In the genomic region with DNA sequence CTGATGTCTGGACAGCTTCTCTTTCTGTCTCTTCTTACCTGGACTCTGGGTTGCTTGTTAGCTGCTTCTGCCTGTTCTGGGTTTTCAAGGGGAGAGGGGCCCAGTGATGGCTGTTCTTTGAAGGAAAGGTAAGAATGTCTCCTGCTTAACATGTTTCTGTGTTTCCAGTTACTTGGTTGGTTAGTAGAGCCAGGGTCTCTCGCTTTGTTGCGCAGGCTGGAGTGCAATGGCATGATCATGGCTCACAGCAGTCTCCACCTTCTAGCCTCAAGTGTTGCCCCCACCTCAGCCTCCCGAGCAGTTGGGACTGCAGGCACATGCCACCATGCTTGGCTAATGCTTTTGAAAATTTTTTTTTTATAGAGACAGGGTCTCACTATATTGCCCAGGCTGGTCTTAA, we compare ENCODE assay signal across 19 cellular contexts.
DNase-seq lines count a peak whose midpoint lies in the region; ATAC-seq, FAIRE-seq and TF ChIP-seq lines count a peak whose summit lies in the region.
"Had no signal": no experiment of that assay in that cellular context is flagged by ENCODE, and none has a peak within 500 bp of the region (broad histone marks: within the 10 kb centered on the region; RNA-seq: fewer than 3 reads in every experiment).

No MANE protein-coding gene starts in this region.

- no peak for TF ChIP-seq POLR2A in heart left ventricle (IDR thresholded peaks at IDR 0.05)
- no peak for TF ChIP-seq POLR2A in endothelial cell of umbilical vein (IDR thresholded peaks at IDR 0.05; ENCODE audit: low read depth, low read length)
- TF ChIP-seq POLR2A in prostate gland (IDR thresholded peaks at IDR 0.05): no peak

- WGBS in heart left ventricle, 4 donors: 97 to 98% (median 98%) methylated on average over 3 of the region's 3 CpGs
- 97% methylated on average over 3 of the region's 3 CpGs for WGBS in prostate gland

- POLR2A ChIA-PET in endothelial cell of umbilical vein (lab: Charles Lee): no interaction called here

- H3K9me3 ChIP-seq in heart left ventricle: no peaks in the 10 kb centered on the region
- H3K9me3 ChIP-seq in endothelial cell of umbilical vein (replicated peaks; ENCODE audit: control insufficient read depth, insufficient read depth, low read length): no peaks in the 10 kb centered on the region
- H3K9me3 ChIP-seq in prostate gland: no peaks in the 10 kb centered on the region
- H3K9me3 ChIP-seq in upper lobe of right lung: no peaks in the 10 kb centered on the region

- H4K20me1 ChIP-seq in endothelial cell of umbilical vein (replicated peaks; ENCODE audit: control insufficient read depth, extremely low read depth, insufficient read depth, low read length): no peaks in the 10 kb centered on the region

- H3K4me3 ChIP-seq in heart left ventricle (no peak overlapping the region), endothelial cell of umbilical vein (replicated peaks in 1 of 3; ENCODE audit: insufficient read depth in 1 of 3, low read depth in 1 of 3, low read length in 3 of 3) (no peak overlapping the region), prostate gland (no peak overlapping the region), upper lobe of right lung (no peak overlapping the region)
- H3K4me3 ChIP-seq: SK-N-MC had no signal

- H3K9ac ChIP-seq in endothelial cell of umbilical vein (replicated peaks; ENCODE audit: extremely low read depth, insufficient read depth, low read length): peak overlapping the region; percentile 80

- peaks cover 0 to 16% (median 2%) of the 10 kb centered on the region in 9 donors for H3K36me3 ChIP-seq in heart left ventricle
- H3K36me3 ChIP-seq in endothelial cell of umbilical vein (ENCODE audit: control insufficient read depth in 2 of 2, extremely low read depth in 1 of 2, insufficient read depth in 2 of 2, low read length in 2 of 2): peaks cover 0 to 4% of the 10 kb centered on the region in 2 experiments
- H3K36me3 ChIP-seq in prostate gland: no peaks in the 10 kb centered on the region
- peaks cover 16% of the 10 kb centered on the region for H3K36me3 ChIP-seq in upper lobe of right lung

- FAIRE-seq in endothelial cell of umbilical vein (lab: Jason Lieb, UNC): no peak
- FAIRE-seq in D721Med (lab: Jason Lieb, UNC): no peak
- FAIRE-seq: A204.1, GM19239 had no signal

- ATAC-seq in heart left ventricle: no peak
- no peak for ATAC-seq in Right ventricle myocardium superior (ENCODE audit: poor library complexity)
- no peak for ATAC-seq in upper lobe of right lung
- ATAC-seq: activated CD4-positive, alpha-beta T cell treated with anti-CD3 and anti-CD28 coated beads for 36 hours had no signal

- DNase-seq in heart left ventricle: peak in 1 of 5 donors; percentile 4
- no peak for DNase-seq in Right ventricle myocardium superior
- no peak for DNase-seq in endothelial cell of umbilical vein (ENCODE audit: low read depth, low spot score)
- no peak for DNase-seq in prostate gland (ENCODE audit: low spot score)
- DNase-seq in upper lobe of right lung: peak; percentile 27
- no peak for DNase-seq in stimulated activated CD4-positive, alpha-beta T cell treated with anti-CD3 and anti-CD28 coated beads, Interleukin-4, amount 100 ng/mL, for 4 hours
- no peak for DNase-seq in D721Med (ENCODE audit: insufficient read length, low spot score)
- DNase-seq in stimulated activated CD4-positive, alpha-beta T cell treated with anti-CD3 and anti-CD28 coated beads, Interleukin-4, amount 100 ng/mL, for 24 hours: no peak
- DNase-seq: activated CD4-positive, alpha-beta T cell treated with anti-CD3 and anti-CD28 coated beads for 36 hours; activated naive CD4-positive, alpha-beta T cell; CD8-positive, alpha-beta memory T cell; erythroblast; NCI-H2171; NCI-H748 treated with DMSO at 0.1 percent for 48 hours; stimulated activated CD4-positive, alpha-beta T cell treated with anti-CD3 and anti-CD28 coated beads, Interleukin-15, amount 100 ng/mL, for 24 hours; T1000 had no signal

- H2AFZ ChIP-seq in endothelial cell of umbilical vein (ENCODE audit: low read depth, low read length): no peak overlapping the region

- peaks cover 4% of the 10 kb centered on the region for H3K79me2 ChIP-seq in endothelial cell of umbilical vein (ENCODE audit: control insufficient read depth, insufficient read depth, low read length)

- H3K27ac ChIP-seq in heart left ventricle (peak overlapping the region in 11 of 12 donors; percentile 25 to 94 (median 81)), endothelial cell of umbilical vein (ENCODE audit: insufficient read depth, low read depth, low read length) (peak overlapping the region; percentile 96), prostate gland (peak overlapping the region; percentile 66 to 73), upper lobe of right lung (peak overlapping the region; percentile 90)
- H3K27ac ChIP-seq: SK-N-MC had no signal

- CTCF ChIA-PET in endothelial cell of umbilical vein (lab: Charles Lee): interaction anchor here (0.7 to 2.9 kb wide), 10 partner anchors 8 to 285 kb away, joined by 3 to 24 read pairs (median 4); no protein-coding TSS in a partner anchor

- H3K27me3 ChIP-seq in heart left ventricle (no peaks in the 10 kb centered on the region), endothelial cell of umbilical vein (ENCODE audit: control insufficient read depth in 2 of 2, insufficient read depth in 2 of 2, low read length in 2 of 2) (no peaks in the 10 kb centered on the region), prostate gland (replicated peaks; ENCODE audit: insufficient read depth) (no peaks in the 10 kb centered on the region), upper lobe of right lung (no peaks in the 10 kb centered on the region)

- H3K4me1 ChIP-seq in heart left ventricle (peaks cover 5 to 32% (median 22%) of the 10 kb centered on the region in 12 donors), endothelial cell of umbilical vein (ENCODE audit: control insufficient read depth, extremely low read depth, insufficient read depth, low read length) (peaks cover 62% of the 10 kb centered on the region), prostate gland (replicated peaks) (no peaks in the 10 kb centered on the region), upper lobe of right lung (peaks cover 16% of the 10 kb centered on the region)

- no TSS peak for BruUV-seq in endothelial cell of umbilical vein (replicated peaks; lab: Mats Ljungman, UMichigan)

- intact Hi-C loops in heart left ventricle (cut with DNase I): loop anchor here in 4 of 10 donors (10.0 kb wide), 2 partner anchors 218 to 228 kb away; no protein-coding TSS in a partner anchor
- intact Hi-C loops in Right ventricle myocardium superior (cut with DNase I): no loop called here
- intact Hi-C loops in endothelial cell of umbilical vein (cut with micrococcal nuclease): loop anchor here (5.0 kb wide), 1 partner anchor 215 kb away; no protein-coding TSS in a partner anchor
- intact Hi-C loops in prostate gland (cut with DNase I): loop anchor here (10.0 kb wide), 1 partner anchor 218 kb away; no protein-coding TSS in a partner anchor
- intact Hi-C loops in upper lobe of right lung (cut with DNase I): no loop called here

- TF ChIP-seq CTCF in heart left ventricle (IDR thresholded peaks at IDR 0.05) (no peak), endothelial cell of umbilical vein (IDR thresholded peaks at IDR 0.05; ENCODE audit: extremely low read depth in 1 of 2, insufficient read depth in 1 of 2, low read depth in 1 of 2, low read length in 2 of 2) (no peak), prostate gland (IDR thresholded peaks at IDR 0.05) (no peak), upper lobe of right lung (IDR thresholded peaks at IDR 0.05) (no peak), D721Med (IDR thresholded peaks at IDR 0.05; ENCODE audit: insufficient read depth, missing control alignments) (no peak)

- dilution Hi-C loops in endothelial cell of umbilical vein (cut with MboI; ENCODE audit: extremely low pct_ligation_motif_present, low sequenced_read_pairs): no loop called here

- no peak overlapping the region for H3K4me2 ChIP-seq in endothelial cell of umbilical vein (ENCODE audit: insufficient read depth, low read length)

- no peaks in the 10 kb centered on the region for H3K9me1 ChIP-seq in endothelial cell of umbilical vein (replicated peaks; ENCODE audit: control insufficient read depth, extremely low read depth, insufficient read depth, low read length)

TF ChIP-seq in endothelial cell of umbilical vein, 7 proteins besides CTCF, POLR2A, EP300 and RAD21:
- TF ChIP-seq JUN (IDR thresholded peaks at IDR 0.05; ENCODE audit: borderline replicate concordance, insufficient read depth, insufficient read length, low read depth) (no peak), MAX (IDR thresholded peaks at IDR 0.05; ENCODE audit: insufficient read depth, insufficient read length) (no peak), EZH2 (IDR thresholded peaks at IDR 0.05; ENCODE audit: borderline replicate concordance, low read depth, low read length, severe bottlenecking) (no peak), FOS (IDR thresholded peaks at IDR 0.05; ENCODE audit: borderline replicate concordance, insufficient read depth, low read length) (no peak), MYC (IDR thresholded peaks at IDR 0.05; ENCODE audit: low read depth, low read length) (no peak), POLR2AphosphoS5 (IDR thresholded peaks at IDR 0.05; ENCODE audit: insufficient read depth, low read depth, low read length) (no peak), GATA2 (IDR thresholded peaks at IDR 0.05; ENCODE audit: insufficient read depth, insufficient read length, low read depth, low read length) (no peak)

Comparison
In these comparisons a context has a peak if more than half of its experiments do, and no peak if none do; other contexts are left out.
1. intact Hi-C loops: an anchor here in endothelial cell of umbilical vein (5.0 kb wide) and prostate gland (10.0 kb wide); none called in Right ventricle myocardium superior and upper lobe of right lung.